Comparison of ENCODE assay signal across 8 cellular contexts in the genomic region with DNA sequence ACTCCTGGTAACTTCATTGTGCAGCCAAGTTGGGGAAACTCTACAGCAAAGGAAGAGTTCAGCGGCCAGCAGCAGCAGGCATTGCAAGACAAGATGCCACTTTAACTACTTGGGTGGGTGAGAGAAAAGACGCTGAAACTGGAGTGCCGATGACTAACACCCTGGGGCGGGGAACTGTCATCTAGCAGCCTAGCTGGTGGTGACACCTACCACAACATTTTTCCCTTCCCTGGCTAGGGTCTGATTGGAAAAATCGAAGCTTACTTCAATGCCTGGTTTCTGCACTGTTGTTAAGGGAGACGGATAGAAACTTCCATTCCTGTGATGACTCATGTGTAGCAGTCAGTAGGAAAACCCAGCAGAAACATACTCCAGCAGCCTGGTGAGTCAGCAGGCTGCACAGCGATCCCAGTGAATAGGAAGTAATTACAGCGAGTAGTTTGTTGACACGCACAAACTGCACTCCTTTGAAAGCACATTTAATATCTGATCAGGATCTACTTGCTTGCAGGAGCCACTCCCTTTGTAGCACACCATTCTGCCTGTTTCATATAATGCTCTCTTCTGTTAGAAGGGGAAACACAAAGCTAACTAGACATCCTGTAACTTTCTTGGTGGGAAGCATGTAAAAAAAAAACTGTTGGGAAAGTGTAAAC.
DNase-seq lines count a peak whose midpoint lies in the region; ATAC-seq and TF ChIP-seq lines count a peak whose summit lies in the region.

No MANE protein-coding gene starts in this region.

- peaks cover 22% of the 10 kb centered on the region for H3K27me3 Mint-ChIP-seq in activated T-helper 17 cell treated with anti-CD3 and anti-CD28 coated beads, Interleukin-2, amount 50 U/mL, for 72 hours
- peaks cover 0 to 1% (median 0%) of the 10 kb centered on the region in 5 donors for H3K27me3 Mint-ChIP-seq in naive thymus-derived CD8-positive, alpha-beta T cell

- H3K9me3 Mint-ChIP-seq in activated T-helper 17 cell treated with anti-CD3 and anti-CD28 coated beads, Interleukin-2, amount 50 U/mL, for 72 hours: no peaks in the 10 kb centered on the region
- no peaks in the 10 kb centered on the region for H3K9me3 Mint-ChIP-seq in naive thymus-derived CD8-positive, alpha-beta T cell
- H3K9me3 Mint-ChIP-seq in stimulated activated effector memory CD8-positive, alpha-beta T cell treated with anti-CD3 and anti-CD28 coated beads, Interleukin-12 subunit alpha, Interleukin-12 subunit beta, amount 100 ng/mL, for 72 hours: no peaks in the 10 kb centered on the region

- peak overlapping the region; percentile 62 for H3K4me3 ChIP-seq in fibroblast of pulmonary artery (replicated peaks; ENCODE audit: low read depth, low read length)

- in situ Hi-C loops in KBM-7 (cut with MboI; ENCODE audit: low pct_unique_long_range_greater_than_20kb, low sequenced_read_pairs): no loop called here

- no peak for TF ChIP-seq CTCF in fibroblast of pulmonary artery (IDR thresholded peaks at IDR 0.05; ENCODE audit: low read length, missing control alignments)

- POLR2A ChIA-PET in naive thymus-derived CD8-positive, alpha-beta T cell (lab: Charles Lee): interaction anchor here (1.3 kb wide), 1 partner anchor 119 kb away, joined by 4 read pairs; no protein-coding TSS in a partner anchor

- peaks cover 17% of the 10 kb centered on the region for H3K4me1 Mint-ChIP-seq in activated T-helper 17 cell treated with anti-CD3 and anti-CD28 coated beads, Interleukin-2, amount 50 U/mL, for 72 hours
- peaks cover 14 to 37% (median 25%) of the 10 kb centered on the region in 4 donors for H3K4me1 Mint-ChIP-seq in naive thymus-derived CD8-positive, alpha-beta T cell
- H3K4me1 Mint-ChIP-seq in stimulated activated effector memory CD8-positive, alpha-beta T cell treated with anti-CD3 and anti-CD28 coated beads, Interleukin-12 subunit alpha, Interleukin-12 subunit beta, amount 100 ng/mL, for 72 hours: peaks cover 29% of the 10 kb centered on the region

- peak overlapping the region; percentile 89 for H3K27ac Mint-ChIP-seq in activated T-helper 17 cell treated with anti-CD3 and anti-CD28 coated beads, Interleukin-2, amount 50 U/mL, for 72 hours
- peak overlapping the region in 9 of 10 donors; percentile 58 to 93 (median 88) for H3K27ac Mint-ChIP-seq in naive thymus-derived CD8-positive, alpha-beta T cell
- H3K27ac Mint-ChIP-seq in stimulated activated effector memory CD8-positive, alpha-beta T cell treated with anti-CD3 and anti-CD28 coated beads, Interleukin-12 subunit alpha, Interleukin-12 subunit beta, amount 100 ng/mL, for 72 hours: peak overlapping the region; percentile 21

- DNase-seq in NCI-H82 (lab: John Stamatoyannopoulos, UW): peak; percentile 30
- no peak for DNase-seq in NCI-H82 treated with DMSO at 0.1 percent for 48 hours (lab: John Stamatoyannopoulos, UW; ENCODE audit: unreplicated experiment)
- DNase-seq in KBM-7: peak; percentile 89
- DNase-seq in RPMI7951 (ENCODE audit: low read depth): peak; percentile 96
- peak; percentile 91 for DNase-seq in fibroblast of pulmonary artery (ENCODE audit: low read depth)
- peak in 7 of 10 donors; percentile 23 to 63 (median 35) for DNase-seq in naive thymus-derived CD8-positive, alpha-beta T cell
- DNase-seq in stimulated activated effector memory CD8-positive, alpha-beta T cell treated with anti-CD3 and anti-CD28 coated beads, Interleukin-12 subunit alpha, Interleukin-12 subunit beta, amount 100 ng/mL, for 72 hours (ENCODE audit: low spot score in 2 of 2): peak; percentile 43 to 78

- no peaks in the 10 kb centered on the region for H3K36me3 Mint-ChIP-seq in activated T-helper 17 cell treated with anti-CD3 and anti-CD28 coated beads, Interleukin-2, amount 50 U/mL, for 72 hours (ENCODE audit: low read depth)
- no peaks in the 10 kb centered on the region for H3K36me3 Mint-ChIP-seq in naive thymus-derived CD8-positive, alpha-beta T cell
- H3K36me3 Mint-ChIP-seq in stimulated activated effector memory CD8-positive, alpha-beta T cell treated with anti-CD3 and anti-CD28 coated beads, Interleukin-12 subunit alpha, Interleukin-12 subunit beta, amount 100 ng/mL, for 72 hours: no peaks in the 10 kb centered on the region

- H3K4me3 Mint-ChIP-seq in activated T-helper 17 cell treated with anti-CD3 and anti-CD28 coated beads, Interleukin-2, amount 50 U/mL, for 72 hours: peak overlapping the region; percentile 80
- H3K4me3 Mint-ChIP-seq in naive thymus-derived CD8-positive, alpha-beta T cell: peak overlapping the region; percentile 85 to 98 (median 94)
- H3K4me3 Mint-ChIP-seq in stimulated activated effector memory CD8-positive, alpha-beta T cell treated with anti-CD3 and anti-CD28 coated beads, Interleukin-12 subunit alpha, Interleukin-12 subunit beta, amount 100 ng/mL, for 72 hours: peak overlapping the region; percentile 78

- peak; percentile 88 for ATAC-seq in activated T-helper 17 cell treated with anti-CD3 and anti-CD28 coated beads, Interleukin-2, amount 50 U/mL, for 72 hours (replicated peaks)
- ATAC-seq in naive thymus-derived CD8-positive, alpha-beta T cell: peak; percentile 25 to 34
- ATAC-seq in stimulated activated effector memory CD8-positive, alpha-beta T cell treated with anti-CD3 and anti-CD28 coated beads, Interleukin-12 subunit alpha, Interleukin-12 subunit beta, amount 100 ng/mL, for 72 hours: peak; percentile 89

Comparison
In these comparisons a context has a peak if more than half of its experiments do, and no peak if none do; other contexts are left out.
1. ATAC-seq: peak in every context shown above with its lines; median percentile 89 in stimulated activated effector memory CD8-positive, alpha-beta T cell treated with anti-CD3 and anti-CD28 coated beads, Interleukin-12 subunit alpha, Interleukin-12 subunit beta, amount 100 ng/mL, for 72 hours; 88 in activated T-helper 17 cell treated with anti-CD3 and anti-CD28 coated beads, Interleukin-2, amount 50 U/mL, for 72 hours; 30 in naive thymus-derived CD8-positive, alpha-beta T cell.
2. H3K27ac Mint-ChIP-seq: peak in every context shown above with its lines; median percentile 89 in activated T-helper 17 cell treated with anti-CD3 and anti-CD28 coated beads, Interleukin-2, amount 50 U/mL, for 72 hours; 88 in naive thymus-derived CD8-positive, alpha-beta T cell; 21 in stimulated activated effector memory CD8-positive, alpha-beta T cell treated with anti-CD3 and anti-CD28 coated beads, Interleukin-12 subunit alpha, Interleukin-12 subunit beta, amount 100 ng/mL, for 72 hours.